ENCODE assay signal across 8 cellular contexts in genomic region chr7:30135551-30136271, GRCh38. TPM values are rescaled to one million over a fixed set of nuclear protein-coding genes. Genes with fewer than 3 reads are reported as not detected.
DNase-seq lines count a peak whose midpoint lies in the region; ATAC-seq, FAIRE-seq and TF ChIP-seq lines count a peak whose summit lies in the region.

No MANE protein-coding gene starts in this region.

- peak overlapping the region; percentile 68 to 79 for H3K27ac Mint-ChIP-seq in T-cell
- H3K27ac Mint-ChIP-seq in progenitor cell of endocrine pancreas: peak overlapping the region; percentile 95

- no peaks in the 10 kb centered on the region for H3K36me3 Mint-ChIP-seq in T-cell
- H3K36me3 Mint-ChIP-seq in progenitor cell of endocrine pancreas (ENCODE audit: insufficient read depth): no peaks in the 10 kb centered on the region

- H3K9me3 Mint-ChIP-seq in T-cell (no peaks in the 10 kb centered on the region), progenitor cell of endocrine pancreas (ENCODE audit: low read depth) (no peaks in the 10 kb centered on the region)

- intact Hi-C loops in left ventricle myocardium superior (cut with micrococcal nuclease): no loop called here

- H3K4me3 Mint-ChIP-seq in T-cell (peak overlapping the region; percentile 86 to 92 (median 86)), progenitor cell of endocrine pancreas (ENCODE audit: low read depth) (peak overlapping the region; percentile 88)

- POLR2A ChIA-PET in T-cell (lab: Charles Lee): interaction anchor here (0.7 to 1.5 kb wide), 3 partner anchors 12 to 187 kb away, joined by 3 to 11 read pairs (median 3); no protein-coding TSS in a partner anchor

- H3K4me1 Mint-ChIP-seq in T-cell (peaks cover 13 to 19% (median 17%) of the 10 kb centered on the region in 3 donors), progenitor cell of endocrine pancreas (ENCODE audit: low read depth) (peaks cover 7% of the 10 kb centered on the region)

- peak; percentile 70 for FAIRE-seq in HTR-8/SVneo (lab: Jason Lieb, UNC)

- CTCF ChIA-PET in T-cell (lab: Charles Lee): interaction anchor here in 1 of 2 donors (0.8 kb wide), 1 partner anchor 9 kb away, joined by 3 read pairs; no protein-coding TSS in a partner anchor

- H3K27me3 Mint-ChIP-seq in T-cell (peaks cover 2 to 5% of the 10 kb centered on the region in 2 donors), progenitor cell of endocrine pancreas (no peaks in the 10 kb centered on the region)

- DNase-seq in COLO668 (lab: John Stamatoyannopoulos, UW; ENCODE audit: unreplicated experiment) (peak; percentile 85), GM20000 (ENCODE audit: low spot score) (peak; percentile 75), HTR-8/SVneo (ENCODE audit: insufficient read length, low spot score) (peak; percentile 60), T-cell (peak in 33 of 34 experiments; percentile 22 to 57 (median 47)), anterior cingulate cortex (lab: John Stamatoyannopoulos, UW) (peak in 56 of 58 donors; percentile 28 to 81 (median 69)), left ventricle myocardium superior (peak; percentile 73), progenitor cell of endocrine pancreas (ENCODE audit: low spot score, unreplicated experiment) (peak; percentile 43), NCI-H2029 treated with DMSO at 0.1 percent for 48 hours (lab: John Stamatoyannopoulos, UW) (no peak)

- no peak for TF ChIP-seq CTCF in GM20000 (IDR thresholded peaks at IDR 0.05; ENCODE audit: extremely low read depth, missing control alignments)
- no peak for TF ChIP-seq CTCF in progenitor cell of endocrine pancreas (IDR thresholded peaks at IDR 0.05; ENCODE audit: unreplicated experiment)

- ATAC-seq in T-cell (replicated peaks in 1 of 4): peak; percentile 24 to 60 (median 42)
- peak; percentile 64 for ATAC-seq in left ventricle myocardium superior

RNA-seq across cellular contexts. Expression of gene MTURN, which starts 0.9 kb away (rescaled TPM):
- total RNA-seq in T-cell (10 to 100 TPM; 17.3 to 26.3 (median 22.8) TPM), left ventricle myocardium superior (18.8 TPM), progenitor cell of endocrine pancreas (20.0 and 20.1 TPM in 2 replicates)
